In the genomic region with DNA sequence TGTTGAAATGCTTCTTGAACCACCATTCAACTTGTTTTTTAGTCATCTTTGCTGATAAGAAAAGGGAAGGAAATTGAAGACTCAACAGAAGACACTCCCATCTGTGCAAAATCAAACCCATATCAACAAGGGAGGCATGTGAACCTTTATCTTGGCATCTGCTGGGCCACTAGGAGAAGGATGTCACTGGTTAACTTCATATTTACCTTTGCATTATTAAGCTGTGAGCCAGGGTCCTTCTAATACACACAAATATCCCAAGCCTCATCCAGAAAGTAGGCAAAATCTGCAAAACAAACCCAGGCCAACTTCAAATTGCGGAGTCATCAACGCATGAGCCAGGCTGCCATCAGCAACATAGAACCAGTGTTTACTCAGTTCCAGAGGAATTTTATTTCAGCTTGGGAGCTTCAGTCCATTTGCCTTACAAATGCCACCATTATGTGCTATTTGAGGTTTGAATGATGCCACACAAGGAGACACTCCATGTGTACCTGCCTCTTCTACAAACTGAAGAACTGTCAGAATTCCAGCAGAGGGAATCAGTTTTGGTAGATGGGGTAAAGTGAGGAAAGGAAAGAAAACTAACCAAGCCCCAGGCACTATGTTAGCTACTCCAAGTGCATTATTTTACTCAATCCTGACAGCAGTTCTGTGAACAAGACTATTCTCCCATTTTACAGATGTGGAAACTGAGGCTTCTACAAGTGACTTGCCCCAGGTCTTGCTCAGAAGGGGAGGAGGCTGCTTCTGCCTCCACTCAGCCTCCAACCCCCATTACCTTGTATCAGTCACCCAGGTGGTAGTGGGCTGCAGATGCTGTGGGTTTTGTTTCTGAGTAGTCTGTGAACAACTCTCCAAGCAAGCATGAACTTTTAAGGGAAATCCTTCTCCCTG, we compare ENCODE assay signal across 2 cellular contexts.
A peak's percentile ranks its signal among the peaks of the same experiment; 100 is the strongest.
TF ChIP-seq lines count a peak whose summit lies in the region.

No MANE protein-coding gene starts in this region.

TF ChIP-seq in GM23338, 12 proteins besides CTCF, POLR2A, EP300 and RAD21 (continued from another document and continues in another):
- TF ChIP-seq, protein P1, sequence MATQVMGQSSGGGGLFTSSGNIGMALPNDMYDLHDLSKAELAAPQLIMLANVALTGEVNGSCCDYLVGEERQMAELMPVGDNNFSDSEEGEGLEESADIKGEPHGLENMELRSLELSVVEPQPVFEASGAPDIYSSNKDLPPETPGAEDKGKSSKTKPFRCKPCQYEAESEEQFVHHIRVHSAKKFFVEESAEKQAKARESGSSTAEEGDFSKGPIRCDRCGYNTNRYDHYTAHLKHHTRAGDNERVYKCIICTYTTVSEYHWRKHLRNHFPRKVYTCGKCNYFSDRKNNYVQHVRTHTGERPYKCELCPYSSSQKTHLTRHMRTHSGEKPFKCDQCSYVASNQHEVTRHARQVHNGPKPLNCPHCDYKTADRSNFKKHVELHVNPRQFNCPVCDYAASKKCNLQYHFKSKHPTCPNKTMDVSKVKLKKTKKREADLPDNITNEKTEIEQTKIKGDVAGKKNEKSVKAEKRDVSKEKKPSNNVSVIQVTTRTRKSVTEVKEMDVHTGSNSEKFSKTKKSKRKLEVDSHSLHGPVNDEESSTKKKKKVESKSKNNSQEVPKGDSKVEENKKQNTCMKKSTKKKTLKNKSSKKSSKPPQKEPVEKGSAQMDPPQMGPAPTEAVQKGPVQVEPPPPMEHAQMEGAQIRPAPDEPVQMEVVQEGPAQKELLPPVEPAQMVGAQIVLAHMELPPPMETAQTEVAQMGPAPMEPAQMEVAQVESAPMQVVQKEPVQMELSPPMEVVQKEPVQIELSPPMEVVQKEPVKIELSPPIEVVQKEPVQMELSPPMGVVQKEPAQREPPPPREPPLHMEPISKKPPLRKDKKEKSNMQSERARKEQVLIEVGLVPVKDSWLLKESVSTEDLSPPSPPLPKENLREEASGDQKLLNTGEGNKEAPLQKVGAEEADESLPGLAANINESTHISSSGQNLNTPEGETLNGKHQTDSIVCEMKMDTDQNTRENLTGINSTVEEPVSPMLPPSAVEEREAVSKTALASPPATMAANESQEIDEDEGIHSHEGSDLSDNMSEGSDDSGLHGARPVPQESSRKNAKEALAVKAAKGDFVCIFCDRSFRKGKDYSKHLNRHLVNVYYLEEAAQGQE (IDR thresholded peaks at IDR 0.05; ENCODE audit: unreplicated experiment): no peak
- TF ChIP-seq STAT1 (IDR thresholded peaks at IDR 0.05; ENCODE audit: unreplicated experiment): no peak
- no peak for TF ChIP-seq EZH2phosphoT487 (IDR thresholded peaks at IDR 0.05; ENCODE audit: unreplicated experiment)
- TF ChIP-seq NANOG (IDR thresholded peaks at IDR 0.05; ENCODE audit: borderline replicate concordance): no peak
- TF ChIP-seq, protein P2, sequence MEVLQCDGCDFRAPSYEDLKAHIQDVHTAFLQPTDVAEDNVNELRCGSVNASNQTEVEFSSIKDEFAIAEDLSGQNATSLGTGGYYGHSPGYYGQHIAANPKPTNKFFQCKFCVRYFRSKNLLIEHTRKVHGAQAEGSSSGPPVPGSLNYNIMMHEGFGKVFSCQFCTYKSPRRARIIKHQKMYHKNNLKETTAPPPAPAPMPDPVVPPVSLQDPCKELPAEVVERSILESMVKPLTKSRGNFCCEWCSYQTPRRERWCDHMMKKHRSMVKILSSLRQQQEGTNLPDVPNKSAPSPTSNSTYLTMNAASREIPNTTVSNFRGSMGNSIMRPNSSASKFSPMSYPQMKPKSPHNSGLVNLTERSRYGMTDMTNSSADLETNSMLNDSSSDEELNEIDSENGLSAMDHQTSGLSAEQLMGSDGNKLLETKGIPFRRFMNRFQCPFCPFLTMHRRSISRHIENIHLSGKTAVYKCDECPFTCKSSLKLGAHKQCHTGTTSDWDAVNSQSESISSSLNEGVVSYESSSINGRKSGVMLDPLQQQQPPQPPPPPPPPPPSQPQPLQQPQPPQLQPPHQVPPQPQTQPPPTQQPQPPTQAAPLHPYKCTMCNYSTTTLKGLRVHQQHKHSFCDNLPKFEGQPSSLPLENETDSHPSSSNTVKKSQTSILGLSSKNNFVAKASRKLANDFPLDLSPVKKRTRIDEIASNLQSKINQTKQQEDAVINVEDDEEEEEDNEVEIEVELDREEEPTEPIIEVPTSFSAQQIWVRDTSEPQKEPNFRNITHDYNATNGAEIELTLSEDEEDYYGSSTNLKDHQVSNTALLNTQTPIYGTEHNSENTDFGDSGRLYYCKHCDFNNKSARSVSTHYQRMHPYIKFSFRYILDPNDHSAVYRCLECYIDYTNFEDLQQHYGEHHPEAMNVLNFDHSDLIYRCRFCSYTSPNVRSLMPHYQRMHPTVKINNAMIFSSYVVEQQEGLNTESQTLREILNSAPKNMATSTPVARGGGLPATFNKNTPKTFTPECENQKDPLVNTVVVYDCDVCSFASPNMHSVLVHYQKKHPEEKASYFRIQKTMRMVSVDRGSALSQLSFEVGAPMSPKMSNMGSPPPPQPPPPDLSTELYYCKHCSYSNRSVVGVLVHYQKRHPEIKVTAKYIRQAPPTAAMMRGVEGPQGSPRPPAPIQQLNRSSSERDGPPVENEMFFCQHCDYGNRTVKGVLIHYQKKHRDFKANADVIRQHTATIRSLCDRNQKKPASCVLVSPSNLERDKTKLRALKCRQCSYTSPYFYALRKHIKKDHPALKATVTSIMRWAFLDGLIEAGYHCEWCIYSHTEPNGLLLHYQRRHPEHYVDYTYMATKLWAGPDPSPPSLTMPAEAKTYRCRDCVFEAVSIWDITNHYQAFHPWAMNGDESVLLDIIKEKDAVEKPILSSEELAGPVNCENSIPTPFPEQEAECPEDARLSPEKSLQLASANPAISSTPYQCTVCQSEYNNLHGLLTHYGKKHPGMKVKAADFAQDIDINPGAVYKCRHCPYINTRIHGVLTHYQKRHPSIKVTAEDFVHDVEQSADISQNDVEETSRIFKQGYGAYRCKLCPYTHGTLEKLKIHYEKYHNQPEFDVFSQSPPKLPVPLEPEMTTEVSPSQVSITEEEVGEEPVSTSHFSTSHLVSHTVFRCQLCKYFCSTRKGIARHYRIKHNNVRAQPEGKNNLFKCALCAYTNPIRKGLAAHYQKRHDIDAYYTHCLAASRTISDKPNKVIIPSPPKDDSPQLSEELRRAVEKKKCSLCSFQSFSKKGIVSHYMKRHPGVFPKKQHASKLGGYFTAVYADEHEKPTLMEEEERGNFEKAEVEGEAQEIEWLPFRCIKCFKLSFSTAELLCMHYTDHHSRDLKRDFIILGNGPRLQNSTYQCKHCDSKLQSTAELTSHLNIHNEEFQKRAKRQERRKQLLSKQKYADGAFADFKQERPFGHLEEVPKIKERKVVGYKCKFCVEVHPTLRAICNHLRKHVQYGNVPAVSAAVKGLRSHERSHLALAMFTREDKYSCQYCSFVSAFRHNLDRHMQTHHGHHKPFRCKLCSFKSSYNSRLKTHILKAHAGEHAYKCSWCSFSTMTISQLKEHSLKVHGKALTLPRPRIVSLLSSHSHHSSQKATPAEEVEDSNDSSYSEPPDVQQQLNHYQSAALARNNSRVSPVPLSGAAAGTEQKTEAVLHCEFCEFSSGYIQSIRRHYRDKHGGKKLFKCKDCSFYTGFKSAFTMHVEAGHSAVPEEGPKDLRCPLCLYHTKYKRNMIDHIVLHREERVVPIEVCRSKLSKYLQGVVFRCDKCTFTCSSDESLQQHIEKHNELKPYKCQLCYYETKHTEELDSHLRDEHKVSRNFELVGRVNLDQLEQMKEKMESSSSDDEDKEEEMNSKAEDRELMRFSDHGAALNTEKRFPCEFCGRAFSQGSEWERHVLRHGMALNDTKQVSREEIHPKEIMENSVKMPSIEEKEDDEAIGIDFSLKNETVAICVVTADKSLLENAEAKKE (CRISPR knock-in tag; IDR thresholded peaks at IDR 0.05): no peak
- TF ChIP-seq ZNF114 (CRISPR knock-in tag; IDR thresholded peaks at IDR 0.05): no peak
- TF ChIP-seq CREB1 (CRISPR knock-in tag; IDR thresholded peaks at IDR 0.05; ENCODE audit: low read depth): no peak

TF ChIP-seq in K562, 482 proteins besides CTCF, POLR2A, EP300 and RAD21 (continued from another document):
- TF ChIP-seq TOE1 (IDR thresholded peaks at IDR 0.05; ENCODE audit: borderline replicate concordance) (no peak), TOE1 (CRISPR knock-in tag; IDR thresholded peaks at IDR 0.05; ENCODE audit: borderline replicate concordance, low read depth) (no peak), MAFG (tag; conservative IDR thresholded peaks at IDR 0.05) (peak; percentile 40; the same call in 1 of the 2 replicates), HNRNPUL1 (IDR thresholded peaks at IDR 0.05; ENCODE audit: low read length) (no peak), ARID1B (IDR thresholded peaks at IDR 0.05) (peak; percentile 41), SMAD4 (CRISPR knock-in tag; conservative IDR thresholded peaks at IDR 0.05) (0 out of 2 replicates have a peak, but pooled peaks have one; percentile 13), DPF2 (IDR thresholded peaks at IDR 0.05) (peak; percentile 18; the same call in 1 of the 2 replicates), NFYB (IDR thresholded peaks at IDR 0.05; ENCODE audit: extremely low read depth, insufficient read length) (no peak), CBX1 (IDR thresholded peaks at IDR 0.05; ENCODE audit: low read depth) (peak; percentile 74; the same call in 1 of the 2 replicates), RCOR1 (IDR thresholded peaks at IDR 0.05; ENCODE audit: borderline replicate concordance in 1 of 2, low read depth in 2 of 2, low read length in 2 of 2) (peak in 1 of 2 experiments; percentile 64; a peak in 2 of 4 replicates), ZNF316 (IDR thresholded peaks at IDR 0.05) (peak; percentile 56), HLTF (IDR thresholded peaks at IDR 0.05) (no peak), CHD4 (IDR thresholded peaks at IDR 0.05; ENCODE audit: insufficient read depth, insufficient replicate concordance, low read depth, low read length, poor library complexity, severe bottlenecking) (peak; percentile 35)
